In genomic region chr11:12560861-12561260, GRCh38 we compare ENCODE assay signal across 18 cellular contexts.
A peak's percentile ranks its signal among the peaks of the same experiment; 100 is the strongest.
DNase-seq lines count a peak whose midpoint lies in the region; ATAC-seq and TF ChIP-seq lines count a peak whose summit lies in the region.
"Had no signal": no experiment of that assay in that cellular context is flagged by ENCODE, and none has a peak within 500 bp of the region (broad histone marks: within the 10 kb centered on the region; RNA-seq: fewer than 3 reads in every experiment).

No MANE protein-coding gene starts in this region.

- H3K9me3 ChIP-seq in heart left ventricle: no peaks in the 10 kb centered on the region
- no peaks in the 10 kb centered on the region for H3K9me3 ChIP-seq in heart right ventricle
- no peaks in the 10 kb centered on the region for H3K9me3 ChIP-seq in right cardiac atrium (ENCODE audit: control insufficient read depth, low read length)
- H3K9me3 ChIP-seq: BE2C, HAP-1 had no signal

- TF ChIP-seq CTCF in heart left ventricle (IDR thresholded peaks at IDR 0.05): no peak
- no peak for TF ChIP-seq CTCF in heart right ventricle (IDR thresholded peaks at IDR 0.05)

- WGBS in heart left ventricle, 4 donors: 34 to 44% (median 38%) methylated on average over 2 of the region's 2 CpGs
- WGBS in heart right ventricle, 2 donors: 29 to 34% methylated on average over 2 of the region's 2 CpGs
- WGBS in right cardiac atrium: 46% methylated on average over 2 of the region's 2 CpGs

- no peaks in the 10 kb centered on the region for H3K27me3 ChIP-seq in heart left ventricle
- no peaks in the 10 kb centered on the region for H3K27me3 ChIP-seq in heart right ventricle
- H3K27me3 ChIP-seq in right cardiac atrium (ENCODE audit: control insufficient read depth, insufficient read depth): no peaks in the 10 kb centered on the region
- H3K27me3 ChIP-seq: BE2C had no signal

- H3K36me3 ChIP-seq in heart left ventricle (no peaks in the 10 kb centered on the region), heart right ventricle (no peaks in the 10 kb centered on the region)
- H3K36me3 ChIP-seq: BE2C, HAP-1 had no signal

- peak overlapping the region in 7 of 12 donors; percentile 15 to 68 (median 51) for H3K27ac ChIP-seq in heart left ventricle
- H3K27ac ChIP-seq in heart right ventricle: peak overlapping the region in 6 of 10 donors; percentile 18 to 76 (median 49)
- peak overlapping the region; percentile 3 for H3K27ac ChIP-seq in right cardiac atrium (ENCODE audit: low read length)

- DNase-seq in heart left ventricle: no peak
- no peak for DNase-seq in cardiac septum (ENCODE audit: low spot score)
- DNase-seq in heart right ventricle: no peak
- DNase-seq in right cardiac atrium: no peak
- no peak for DNase-seq in activated T-cell treated with anti-CD3 and anti-CD28 coated beads, Interleukin-2, amount 50 U/mL, for 1 hour
- DNase-seq in NCI-H524 (lab: John Stamatoyannopoulos, UW): no peak
- DNase-seq: ACHN; BE2C; C1 segment of cervical spinal cord; CD4-positive, CD25-positive, alpha-beta regulatory T cell; CD8-positive, alpha-beta memory T cell; COR-L47; DMS153; DMS79; GDM1 had no signal

- peak; percentile 28 to 63 (median 52) for ATAC-seq in heart left ventricle
- ATAC-seq in heart right ventricle: peak in 5 of 8 donors; percentile 25 to 67 (median 52)
- ATAC-seq in right cardiac atrium: no peak
- ATAC-seq in GM19455 (IDR thresholded peaks at IDR 0.05; ENCODE audit: unreplicated experiment): no peak
- ATAC-seq: HepG2 had no signal

- intact Hi-C loops in heart left ventricle (cut with DNase I) (no loop called here), cardiac septum (cut with DNase I) (no loop called here), heart right ventricle (cut with DNase I) (no loop called here), right cardiac atrium (cut with DNase I) (no loop called here)

- TF ChIP-seq POLR2A in heart left ventricle (IDR thresholded peaks at IDR 0.05): no peak

- H3K4me1 ChIP-seq in heart left ventricle (peaks cover 0 to 22% (median 16%) of the 10 kb centered on the region in 12 donors), heart right ventricle (peaks cover 5 to 21% (median 16%) of the 10 kb centered on the region in 9 donors), right cardiac atrium (ENCODE audit: control insufficient read depth, insufficient read depth, low read length) (peaks cover 3% of the 10 kb centered on the region)
- H3K4me1 ChIP-seq: BE2C, HAP-1 had no signal

- H3K4me3 ChIP-seq in heart left ventricle: no peak overlapping the region
- no peak overlapping the region for H3K4me3 ChIP-seq in heart right ventricle
- no peak overlapping the region for H3K4me3 ChIP-seq in right cardiac atrium (ENCODE audit: low read length)
- H3K4me3 ChIP-seq: HAP-1 had no signal

Comparison
In these comparisons a context has a peak if more than half of its experiments do, and no peak if none do; other contexts are left out.
1. ATAC-seq: peak in heart left ventricle (4 of 4) and heart right ventricle (5 of 8); none in right cardiac atrium (0 of 2) and GM19455 (single experiment).
2. Peak in every context shown above with its lines, with median percentiles within 50 percentile points of each other: H3K27ac ChIP-seq.